ENCODE assay signal across 27 cellular contexts in genomic region chr19:44949550-44949949, GRCh38. TPM values are rescaled to one million over a fixed set of nuclear protein-coding genes. Genes with fewer than 3 reads are reported as not detected.
"Had no signal": no experiment of that assay in that cellular context is flagged by ENCODE, and none has a peak within 500 bp of the region (broad histone marks: within the 10 kb centered on the region; RNA-seq: fewer than 3 reads in every experiment).

No MANE protein-coding gene starts in this region.

- H3K27me3 ChIP-seq: gastrocnemius medialis, neural progenitor cell, pancreas, spleen, transverse colon had no signal

- H3K4me2 ChIP-seq: neural progenitor cell had no signal

- H3K9ac ChIP-seq: neural progenitor cell had no signal

- H2AFZ ChIP-seq: neural progenitor cell had no signal

- H3K4me3 ChIP-seq: gastrocnemius medialis, mucosa of descending colon, neural progenitor cell, pancreas, spleen, thoracic aorta, transverse colon had no signal

- H3K9me3 ChIP-seq: gastrocnemius medialis, mucosa of descending colon, pancreas, spleen, thoracic aorta, transverse colon had no signal

- H3K36me3 ChIP-seq: neural progenitor cell, pancreas had no signal

- ATAC-seq: esophagus mucosa; gastrocnemius medialis; left colon; mucosa of descending colon; natural killer cell treated with Interleukin-12 subunit alpha and Interleukin-12 subunit beta and Interleukin-15 and Interleukin-18, amount 100 ng/mL, for 72 hours; pancreas; right cardiac atrium; stimulated activated naive B cell treated with anti-CD40 and anti-IgM and Interleukin-4, amounts not matched to agents 10 μg/mL and 1 μg/mL and 100 μg/mL, for 72 hours; stimulated activated naive CD8-positive, alpha-beta T cell treated with anti-CD3 and anti-CD28 coated beads, Interleukin-15, amount 100 ng/mL, for 72 hours had no signal

- H3K4me1 ChIP-seq: neural progenitor cell had no signal

- DNase-seq: effector memory CD4-positive, alpha-beta T cell; gastrocnemius medialis; kidney; left colon; mammary epithelial cell; mucosa of descending colon; occipital lobe; pancreas; right cardiac atrium; spleen; stimulated activated CD4-positive, alpha-beta T cell treated with anti-CD3 and anti-CD28 coated beads, Interleukin-15, amount 100 ng/mL, for 24 hours; stimulated activated CD4-positive, alpha-beta T cell treated with anti-CD3 and anti-CD28 coated beads, Interleukin-1b, Interleukin-23, amount 100 ng/mL, for 48 hours; stimulated activated CD4-positive, alpha-beta T cell treated with anti-CD3 and anti-CD28 coated beads, Interleukin-4, amount 100 ng/mL, for 24 hours; stimulated activated naive B cell treated with anti-CD40 and anti-IgM and Interleukin-4, amounts not matched to agents 10 μg/mL and 1 μg/mL and 100 μg/mL, for 72 hours; stimulated activated naive CD8-positive, alpha-beta T cell treated with anti-CD3 and anti-CD28 coated beads, Interleukin-15, amount 100 ng/mL, for 72 hours; transverse colon had no signal

- FAIRE-seq: endometrium, kidney, pancreas had no signal

- H3K27ac ChIP-seq: gastrocnemius medialis, neural progenitor cell, pancreas, spleen, thoracic aorta, transverse colon had no signal

RNA-seq across cellular contexts. Expression of gene APOC2, which starts 3.7 kb away (rescaled TPM):
- total RNA-seq: fibroblast of lung, mammary epithelial cell, progenitor cell of endocrine pancreas, right cardiac atrium, skeletal muscle tissue, thoracic aorta had no signal
- polyA plus RNA-seq: fibroblast of lung, mammary epithelial cell had no signal

RNA-seq across cellular contexts. Expression of gene APOC4, which starts 7.5 kb away (rescaled TPM):
- total RNA-seq: esophagus mucosa; fibroblast of lung; gastrocnemius medialis; kidney; left colon; lower leg skin; mammary epithelial cell; mucosa of descending colon; natural killer cell treated with Interleukin-12 subunit alpha and Interleukin-12 subunit beta and Interleukin-15 and Interleukin-18, amount 100 ng/mL, for 72 hours; occipital lobe; progenitor cell of endocrine pancreas; right cardiac atrium; skeletal muscle tissue; spleen; subcutaneous adipose tissue; thoracic aorta; transverse colon; ureter had no signal
- polyA plus RNA-seq: fibroblast of lung, mammary epithelial cell, pancreas, right cardiac atrium had no signal

RNA-seq across cellular contexts. Expression of gene APOC1, which starts 35.1 kb away (rescaled TPM):
- total RNA-seq: natural killer cell treated with Interleukin-12 subunit alpha and Interleukin-12 subunit beta and Interleukin-15 and Interleukin-18, amount 100 ng/mL, for 72 hours had no signal
